Comparison of ENCODE assay signal across 8 cellular contexts in the genomic region with DNA sequence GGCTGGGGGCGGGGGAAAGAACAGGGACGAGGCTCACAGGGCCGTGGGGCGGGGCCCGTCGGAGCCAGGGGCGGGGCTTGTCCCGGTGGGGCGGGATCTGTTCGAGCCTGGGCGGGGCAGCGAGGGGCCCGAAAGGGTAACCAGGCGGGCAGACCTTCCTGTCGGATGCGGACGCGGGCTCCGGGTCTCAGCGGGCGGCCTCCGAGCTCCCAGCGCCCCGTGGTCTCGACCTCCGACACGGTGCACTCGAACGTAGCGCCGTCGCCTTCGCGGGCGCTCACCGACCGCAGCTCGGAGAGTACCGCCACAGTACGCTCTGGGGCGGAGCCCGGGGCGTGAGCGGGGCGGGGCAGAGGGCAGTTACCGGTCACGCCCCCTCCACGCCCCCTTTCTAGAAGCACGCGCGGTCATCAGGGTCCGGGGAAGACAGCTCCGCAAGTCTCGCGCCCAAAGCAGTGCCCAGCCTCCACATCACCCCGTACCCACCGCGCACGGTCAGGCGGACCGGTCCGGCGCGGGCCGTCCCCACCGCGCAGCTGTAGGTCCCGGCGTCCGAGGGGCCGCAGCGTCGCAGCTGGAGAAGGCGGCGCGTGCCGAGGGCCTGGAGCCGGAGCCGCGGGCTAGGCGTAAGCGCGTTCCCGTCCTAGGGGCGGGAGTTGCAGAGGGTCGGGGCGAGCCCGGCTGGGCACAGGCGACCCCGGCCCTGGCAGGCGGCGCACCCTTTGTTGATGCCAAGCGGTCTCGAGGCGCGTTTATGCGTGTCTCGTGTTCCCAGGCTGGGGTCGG. TPM values are rescaled to one million over a fixed set of nuclear protein-coding genes. Genes with fewer than 3 reads are reported as not detected.
DNase-seq lines count a peak whose midpoint lies in the region; ATAC-seq and TF ChIP-seq lines count a peak whose summit lies in the region.

No MANE protein-coding gene starts in this region.

- H3K9me3 Mint-ChIP-seq in activated T-cell treated with anti-CD3 and anti-CD28 coated beads, Interleukin-2, amount 50 U/mL, for 4 hours, result no peaks in the 10 kb centered on the region

- H3K4me3 Mint-ChIP-seq in activated T-cell treated with anti-CD3 and anti-CD28 coated beads, Interleukin-2, amount 50 U/mL, for 4 hours, result peak overlapping the region; percentile 73

- peaks cover 0 to 4% (median 0%) of the 10 kb centered on the region in 3 donors for H3K36me3 ChIP-seq in esophagus squamous epithelium

- ATAC-seq in GM19395 (IDR thresholded peaks at IDR 0.05; ENCODE audit: unreplicated experiment), result peak; percentile 92
- peak; percentile 91 for ATAC-seq in HG03460 (IDR thresholded peaks at IDR 0.05; ENCODE audit: unreplicated experiment)
- ATAC-seq in activated T-cell treated with anti-CD3 and anti-CD28 coated beads, Interleukin-2, amount 50 U/mL, for 4 hours, result peak; percentile 91 to 93

- H3K27ac ChIP-seq in esophagus squamous epithelium, result peak overlapping the region; percentile 35 to 86 (median 66)

- DNase-seq in C1 segment of cervical spinal cord (lab: John Stamatoyannopoulos, UW), result peak; percentile 13 to 92 (median 80)
- peak; percentile 21 for DNase-seq in NOMO-1 treated with dmso at 0.1 percent for 144 hours (lab: John Stamatoyannopoulos, UW; ENCODE audit: unreplicated experiment)
- DNase-seq in activated T-cell treated with anti-CD3 and anti-CD28 coated beads, Interleukin-2, amount 50 U/mL, for 4 hours, result peak; percentile 72
- peak; percentile 26 for DNase-seq in esophagus squamous epithelium (lab: John Stamatoyannopoulos, UW)
- DNase-seq in myocyte (ENCODE audit: low read depth), result peak; percentile 86
- peak; percentile 92 for DNase-seq in stimulated activated CD8-positive, alpha-beta memory T cell treated with anti-CD3 and anti-CD28 coated beads, Interleukin-4, amount 100 ng/mL, for 48 hours

- no peak for TF ChIP-seq POLR2A in esophagus squamous epithelium (IDR thresholded peaks at IDR 0.05)

- H3K4me3 ChIP-seq in esophagus squamous epithelium, result peak overlapping the region; percentile 50 to 81 (median 60)

- H3K4me1 ChIP-seq in esophagus squamous epithelium, result peaks cover 17 to 25% (median 18%) of the 10 kb centered on the region in 3 donors

- 3% methylated on average over 7 of the region's 99 CpGs; no CpG with 5 or more reads in 1 of the 2 donors for WGBS in esophagus squamous epithelium, 2 donors

- no peaks in the 10 kb centered on the region for H3K9me3 ChIP-seq in esophagus squamous epithelium

- no peaks in the 10 kb centered on the region for H3K36me3 Mint-ChIP-seq in activated T-cell treated with anti-CD3 and anti-CD28 coated beads, Interleukin-2, amount 50 U/mL, for 4 hours (ENCODE audit: insufficient read depth)

- peaks cover 0 to 61% (median 3%) of the 10 kb centered on the region in 4 donors for H3K27me3 ChIP-seq in esophagus squamous epithelium

- no peak for TF ChIP-seq CTCF in esophagus squamous epithelium (IDR thresholded peaks at IDR 0.05)

- H3K27me3 Mint-ChIP-seq in activated T-cell treated with anti-CD3 and anti-CD28 coated beads, Interleukin-2, amount 50 U/mL, for 4 hours (ENCODE audit: low read depth), result peaks cover 46% of the 10 kb centered on the region

- peaks cover 8% of the 10 kb centered on the region for H3K4me1 Mint-ChIP-seq in activated T-cell treated with anti-CD3 and anti-CD28 coated beads, Interleukin-2, amount 50 U/mL, for 4 hours (ENCODE audit: low read depth)

- intact Hi-C loops in esophagus squamous epithelium (cut with DNase I), result no loop called here

RNA-seq across cellular contexts. Expression of gene TMEM198, which starts 8.7 kb away (rescaled TPM):
- 1 to 10 TPM; 3.6 to 4.8 (median 4.3) TPM for total RNA-seq in activated T-cell treated with anti-CD3 and anti-CD28 coated beads, Interleukin-2, amount 50 U/mL, for 4 hours
- under 1 TPM; 0.62 to 0.87 (median 0.78) TPM for total RNA-seq in esophagus squamous epithelium
- total RNA-seq in myocyte, result 5.8 and 9.0 TPM in 2 replicates
- 4.5 TPM for polyA plus RNA-seq in myocyte (2012)

RNA-seq across cellular contexts. Expression of gene CHPF, which starts 9.0 kb away (rescaled TPM):
- 10 to 100 TPM; 38.3 to 42.0 (median 40.3) TPM for total RNA-seq in activated T-cell treated with anti-CD3 and anti-CD28 coated beads, Interleukin-2, amount 50 U/mL, for 4 hours
- total RNA-seq in esophagus squamous epithelium (10 to 100 TPM; 40.4 to 56.6 (median 52.6) TPM), myocyte (382 and 388 TPM in 2 replicates)
- 301 TPM for polyA plus RNA-seq in myocyte (2012)

RNA-seq across cellular contexts. Expression of gene OBSL1, which starts 18.8 kb away (rescaled TPM):
- 1 to 10 TPM in 1 of 3 donors, under 1 TPM in 2; 0.37 to 1.1 (median 0.60) TPM for total RNA-seq in activated T-cell treated with anti-CD3 and anti-CD28 coated beads, Interleukin-2, amount 50 U/mL, for 4 hours
- total RNA-seq in esophagus squamous epithelium, result 10 to 100 TPM in 3 of 4 donors, 1 to 10 TPM in 1; 7.0 to 38.9 (median 16.0) TPM
- total RNA-seq in myocyte, result 159 and 173 TPM in 2 replicates
- polyA plus RNA-seq in myocyte (2012), result 139 TPM

RNA-seq across cellular contexts. Expression of gene INHA, which starts 19.5 kb away (rescaled TPM):
- not detected for total RNA-seq in activated T-cell treated with anti-CD3 and anti-CD28 coated beads, Interleukin-2, amount 50 U/mL, for 4 hours
- total RNA-seq in esophagus squamous epithelium (not detected), myocyte (0.48 and 0.62 TPM in 2 replicates)
- polyA plus RNA-seq in myocyte (2012), result 1.7 TPM

RNA-seq across cellular contexts. Expression of gene ASIC4, which starts 38.3 kb away (rescaled TPM):
- total RNA-seq in activated T-cell treated with anti-CD3 and anti-CD28 coated beads, Interleukin-2, amount 50 U/mL, for 4 hours, result under 1 TPM in 1 of 3 donors, not detected in 2; 0.08 TPM
- total RNA-seq in esophagus squamous epithelium (not detected), myocyte (0.29 and 0.31 TPM in 2 replicates)
- polyA plus RNA-seq in myocyte (2012), result 0.20 TPM

Comparison
In these comparisons a context has a peak if more than half of its experiments do, and no peak if none do; other contexts are left out.
1. Peak in every context shown above with its lines: DNase-seq, ATAC-seq, H3K4me3 ChIP-seq and H3K27ac ChIP-seq.
2. DNase-seq: peak in every context shown above with its lines; median percentile 92 in stimulated activated CD8-positive, alpha-beta memory T cell treated with anti-CD3 and anti-CD28 coated beads, Interleukin-4, amount 100 ng/mL, for 48 hours; 86 in myocyte; 80 in C1 segment of cervical spinal cord; 72 in activated T-cell treated with anti-CD3 and anti-CD28 coated beads, Interleukin-2, amount 50 U/mL, for 4 hours; 26 in esophagus squamous epithelium; 21 in NOMO-1 treated with dmso at 0.1 percent for 144 hours.